In the genomic region with DNA sequence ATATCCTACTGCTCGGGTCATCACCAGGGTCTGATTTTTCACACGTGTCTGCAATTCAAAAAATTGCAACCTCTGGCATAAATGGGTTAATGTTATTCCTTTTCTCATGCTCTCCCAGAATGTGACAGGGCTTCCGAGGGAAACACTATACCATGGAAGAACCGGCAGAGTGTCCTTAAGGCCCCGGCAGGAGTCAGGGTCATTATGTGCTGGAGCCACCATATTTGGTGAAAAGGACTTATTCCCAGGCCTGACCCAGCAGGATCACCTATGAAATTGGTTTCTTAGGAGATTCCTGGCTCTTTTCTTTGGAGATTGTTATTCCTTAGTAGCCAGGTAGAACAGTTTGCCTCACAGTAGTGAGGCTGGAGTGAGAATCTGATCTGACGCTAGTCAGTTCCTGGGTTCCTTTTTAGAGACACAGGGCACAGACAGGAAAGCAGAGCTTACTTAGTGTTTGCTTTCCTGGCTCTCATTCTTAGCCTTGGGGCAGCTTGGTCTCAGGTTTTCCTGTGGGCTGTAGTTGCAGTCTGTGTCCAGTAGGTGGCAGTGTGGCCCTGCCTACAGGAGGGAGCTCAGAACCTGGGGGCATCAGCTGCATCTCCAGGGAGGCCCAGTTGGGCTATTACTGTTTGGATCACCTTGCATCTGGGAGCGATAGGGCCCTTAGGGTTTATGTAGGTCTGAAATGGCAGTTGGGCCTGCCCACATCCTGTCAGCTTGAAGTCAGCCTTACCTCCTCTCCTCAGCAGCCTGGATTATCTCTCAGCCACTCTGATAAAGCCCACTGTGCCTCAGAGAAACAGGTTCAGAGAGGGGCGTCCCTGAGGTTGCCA, we compare ENCODE assay signal across 8 cellular contexts. TPM values are rescaled to one million over a fixed set of nuclear protein-coding genes. Genes with fewer than 3 reads are reported as not detected.
DNase-seq lines count a peak whose midpoint lies in the region; ATAC-seq and TF ChIP-seq lines count a peak whose summit lies in the region.

No MANE protein-coding gene starts in this region.

- intact Hi-C loops in ovary (cut with DNase I) = loop anchor here in 3 of 4 donors (5.0 to 10.0 kb wide), 4 partner anchors 47 to 117 kb away; no protein-coding TSS in a partner anchor
- intact Hi-C loops in upper lobe of right lung (cut with DNase I) = loop anchor here (5.0 to 10.0 kb wide), 2 partner anchors 47 to 115 kb away; no protein-coding TSS in a partner anchor

- no peak overlapping the region for H2AFZ ChIP-seq in Karpas-422 (ENCODE audit: low read length)

- H3K9me3 ChIP-seq in Karpas-422 (ENCODE audit: low read length) (no peaks in the 10 kb centered on the region), ovary (no peaks in the 10 kb centered on the region), upper lobe of right lung (no peaks in the 10 kb centered on the region)

- peaks cover 39% of the 10 kb centered on the region for H3K79me2 ChIP-seq in Karpas-422 (ENCODE audit: low read length)

- H3K4me2 ChIP-seq in Karpas-422 (ENCODE audit: low read depth, low read length, poor library complexity, severe bottlenecking) = no peak overlapping the region

- no peak for TF ChIP-seq POLR2A in ovary (IDR thresholded peaks at IDR 0.05)

- H3K36me3 ChIP-seq in Karpas-422 (ENCODE audit: insufficient read depth, low read length) = peaks cover 48% of the 10 kb centered on the region
- H3K36me3 ChIP-seq in ovary = no peaks in the 10 kb centered on the region
- peaks cover 97% of the 10 kb centered on the region for H3K36me3 ChIP-seq in upper lobe of right lung

- H3K4me3 ChIP-seq in Karpas-422 (ENCODE audit: low read length) (no peak overlapping the region), foreskin fibroblast (ENCODE audit: low read depth in 1 of 2, low read length in 2 of 2) (no peak overlapping the region), ovary (no peak overlapping the region), upper lobe of right lung (no peak overlapping the region)

- no peaks in the 10 kb centered on the region for H3K9me2 ChIP-seq in Karpas-422 (replicated peaks; ENCODE audit: insufficient read depth, low read length)

- no peaks in the 10 kb centered on the region for H3K27me3 ChIP-seq in Karpas-422 (ENCODE audit: low read length)
- H3K27me3 ChIP-seq in ovary = no peaks in the 10 kb centered on the region
- no peaks in the 10 kb centered on the region for H3K27me3 ChIP-seq in upper lobe of right lung

- 50 to 53% (median 51%) methylated on average over 8 of the region's 8 CpGs for WGBS in ovary, 3 donors

- TF ChIP-seq CTCF in foreskin fibroblast (IDR thresholded peaks at IDR 0.05; ENCODE audit: low read depth, low read length) (peak; percentile 99), ovary (IDR thresholded peaks at IDR 0.05) (peak; percentile 89 to 97 (median 94)), upper lobe of right lung (IDR thresholded peaks at IDR 0.05) (peak; percentile 100)

- no peak overlapping the region for H3K9ac ChIP-seq in Karpas-422 (ENCODE audit: low read length)

- TF ChIP-seq EP300 in ovary (IDR thresholded peaks at IDR 0.05) = no peak

- ATAC-seq in upper lobe of right lung = peak; percentile 95
- no peak for ATAC-seq in GM19023 (IDR thresholded peaks at IDR 0.05; ENCODE audit: unreplicated experiment)

- H3K27ac ChIP-seq in Karpas-422 (ENCODE audit: low read length) = no peak overlapping the region
- H3K27ac ChIP-seq in ovary = no peak overlapping the region
- no peak overlapping the region for H3K27ac ChIP-seq in upper lobe of right lung

- no peaks in the 10 kb centered on the region for H3K4me1 ChIP-seq in Karpas-422 (ENCODE audit: low read length)
- H3K4me1 ChIP-seq in ovary (ENCODE audit: insufficient read depth) = no peaks in the 10 kb centered on the region
- peaks cover 3% of the 10 kb centered on the region for H3K4me1 ChIP-seq in upper lobe of right lung

- H4K20me1 ChIP-seq in Karpas-422 (ENCODE audit: insufficient read depth, low read depth, low read length) = peaks cover 68% of the 10 kb centered on the region

- DNase-seq in DMS79 treated with DMSO at 0.1 percent for 48 hours (lab: John Stamatoyannopoulos, UW) = peak; percentile 30
- peak; percentile 96 for DNase-seq in Karpas-422
- DNase-seq in SHP77 (lab: John Stamatoyannopoulos, UW) = peak; percentile 47 to 51
- DNase-seq in activated T-helper 9 cell treated with anti-CD3 and anti-CD28 coated beads, Interleukin-2, amount 50 U/mL, for 16 hours (ENCODE audit: low read depth) = peak; percentile 52
- peak; percentile 58 to 88 for DNase-seq in foreskin fibroblast
- DNase-seq in ovary = peak; percentile 50 to 76 (median 71)
- no peak for DNase-seq in upper lobe of right lung

RNA-seq across cellular contexts. Expression of a gene that starts 12.4 kb away (rescaled TPM):
- 420 and 646 TPM in 2 replicates for total RNA-seq in Karpas-422 (2014; rRNA removed; shearing (Covaris generic); ENCODE audit: low replicate concordance)
- 100 to 1,000 TPM; 181 to 284 (median 252) TPM for total RNA-seq in ovary
- polyA plus RNA-seq in ovary = 100 to 1,000 TPM; 133 to 366 TPM
- total RNA-seq in upper lobe of right lung = 179 TPM

RNA-seq across cellular contexts. Expression of a gene that starts 16.5 kb away (rescaled TPM):
- total RNA-seq in Karpas-422 (2014; rRNA removed; shearing (Covaris generic); ENCODE audit: low replicate concordance) = 6.4 and 23.4 TPM in 2 replicates
- total RNA-seq in ovary = 1 to 10 TPM; 6.6 to 9.8 (median 8.5) TPM
- polyA plus RNA-seq in ovary = 1 to 10 TPM in 1 of 2 donors, under 1 TPM in 1; 0.82 to 8.9 TPM
- total RNA-seq in upper lobe of right lung = 12.2 TPM

RNA-seq across cellular contexts. Expression of a gene that starts 21.3 kb away (rescaled TPM):
- 3.4 and 5.5 TPM in 2 replicates for total RNA-seq in Karpas-422 (2014; rRNA removed; shearing (Covaris generic); ENCODE audit: low replicate concordance)
- 1 to 10 TPM in 1 of 7 donors, under 1 TPM in 3, not detected in 3; 0.45 to 1.5 (median 0.46) TPM for total RNA-seq in ovary
- under 1 TPM in 1 of 2 donors, not detected in 1; 0.42 TPM for polyA plus RNA-seq in ovary
- total RNA-seq in upper lobe of right lung = 1.5 TPM

RNA-seq across cellular contexts. Expression of a gene that starts 21.7 kb away (rescaled TPM):
- 5.4 and 7.9 TPM in 2 replicates for total RNA-seq in Karpas-422 (2014; rRNA removed; shearing (Covaris generic); ENCODE audit: low replicate concordance)
- total RNA-seq in ovary = 1 to 10 TPM in 6 of 7 donors, under 1 TPM in 1; 0.72 to 6.1 (median 3.2) TPM
- polyA plus RNA-seq in ovary = 1 to 10 TPM in 1 of 2 donors, under 1 TPM in 1; 0.55 to 5.8 TPM
- total RNA-seq in upper lobe of right lung = 10.7 TPM

RNA-seq across cellular contexts. Expression of a gene that starts 25.2 kb away (rescaled TPM):
- total RNA-seq in Karpas-422 (2014; rRNA removed; shearing (Covaris generic); ENCODE audit: low replicate concordance) = not detected in 2 replicates
- total RNA-seq in ovary (not detected), upper lobe of right lung (not detected)
- polyA plus RNA-seq in ovary = not detected
